In genomic region chr17:65173284-65173793, GRCh38 we compare ENCODE assay signal across 1 cellular context.
TF ChIP-seq lines count a peak whose summit lies in the region.

No MANE protein-coding gene starts in this region.

TF ChIP-seq in WTC11, 78 proteins besides CTCF, POLR2A, EP300 and RAD21 (continued from another document):
- TF ChIP-seq, protein P1, sequence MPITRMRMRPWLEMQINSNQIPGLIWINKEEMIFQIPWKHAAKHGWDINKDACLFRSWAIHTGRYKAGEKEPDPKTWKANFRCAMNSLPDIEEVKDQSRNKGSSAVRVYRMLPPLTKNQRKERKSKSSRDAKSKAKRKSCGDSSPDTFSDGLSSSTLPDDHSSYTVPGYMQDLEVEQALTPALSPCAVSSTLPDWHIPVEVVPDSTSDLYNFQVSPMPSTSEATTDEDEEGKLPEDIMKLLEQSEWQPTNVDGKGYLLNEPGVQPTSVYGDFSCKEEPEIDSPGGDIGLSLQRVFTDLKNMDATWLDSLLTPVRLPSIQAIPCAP (CRISPR knock-in tag; IDR thresholded peaks at IDR 0.05) = no peak
- TF ChIP-seq ZNF317 (CRISPR knock-in tag; IDR thresholded peaks at IDR 0.05; ENCODE audit: borderline replicate concordance, low read depth) = no peak
- TF ChIP-seq, protein P2, sequence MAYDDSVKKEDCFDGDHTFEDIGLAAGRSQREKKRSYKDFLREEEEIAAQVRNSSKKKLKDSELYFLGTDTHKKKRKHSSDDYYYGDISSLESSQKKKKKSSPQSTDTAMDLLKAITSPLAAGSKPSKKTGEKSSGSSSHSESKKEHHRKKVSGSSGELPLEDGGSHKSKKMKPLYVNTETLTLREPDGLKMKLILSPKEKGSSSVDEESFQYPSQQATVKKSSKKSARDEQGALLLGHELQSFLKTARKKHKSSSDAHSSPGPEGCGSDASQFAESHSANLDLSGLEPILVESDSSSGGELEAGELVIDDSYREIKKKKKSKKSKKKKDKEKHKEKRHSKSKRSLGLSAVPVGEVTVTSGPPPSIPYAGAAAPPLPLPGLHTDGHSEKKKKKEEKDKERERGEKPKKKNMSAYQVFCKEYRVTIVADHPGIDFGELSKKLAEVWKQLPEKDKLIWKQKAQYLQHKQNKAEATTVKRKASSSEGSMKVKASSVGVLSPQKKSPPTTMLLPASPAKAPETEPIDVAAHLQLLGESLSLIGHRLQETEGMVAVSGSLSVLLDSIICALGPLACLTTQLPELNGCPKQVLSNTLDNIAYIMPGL (CRISPR knock-in tag; IDR thresholded peaks at IDR 0.05) = no peak
- no peak for TF ChIP-seq ETV6 (CRISPR knock-in tag; IDR thresholded peaks at IDR 0.05)
- TF ChIP-seq CREM (CRISPR knock-in tag; IDR thresholded peaks at IDR 0.05) = no peak
- no peak for TF ChIP-seq SMAD3 (CRISPR knock-in tag; IDR thresholded peaks at IDR 0.05; ENCODE audit: borderline replicate concordance)
TF ChIP-seq in WTC11: peak in this region for 0.
